In genomic region chr20:3669710-3670367, GRCh38 we compare ENCODE assay signal across 22 cellular contexts. TPM values are rescaled to one million over a fixed set of nuclear protein-coding genes. Genes with fewer than 3 reads are reported as not detected.
"Had no signal": no experiment of that assay in that cellular context is flagged by ENCODE, and none has a peak within 500 bp of the region (broad histone marks: within the 10 kb centered on the region; RNA-seq: fewer than 3 reads in every experiment).

No MANE protein-coding gene starts in this region.

- H3K27ac ChIP-seq: esophagus squamous epithelium, lower lobe of right lung, stomach, testis had no signal

- H3K36me3 ChIP-seq: lower lobe of right lung had no signal

- H3K9me3 ChIP-seq: esophagus squamous epithelium, lower lobe of right lung, stomach, testis had no signal

- ATAC-seq: activated CD8-positive, alpha-beta T cell treated with anti-CD3 and anti-CD28 coated beads, Interleukin-2, amount 10 ng/mL, durations not matched to agents 7 days and 5 days; activated T-cell treated with anti-CD3 and anti-CD28 coated beads, Interleukin-2, amount 50 U/mL, for 72 hours; lower lobe of right lung; naive thymus-derived CD8-positive, alpha-beta T cell had no signal

- H3K27me3 ChIP-seq: testis had no signal

- H3K4me1 ChIP-seq: testis had no signal

- FAIRE-seq: endothelial cell of umbilical vein, small intestine had no signal

- DNase-seq: activated CD4-positive, alpha-beta T cell treated with anti-CD3 and anti-CD28 coated beads, Interleukin-2, amount 10 ng/mL, durations not matched to agents 7 days and 5 days; activated CD4-positive, CD25-positive, alpha-beta regulatory T cell; activated CD8-positive, alpha-beta memory T cell treated with anti-CD3 and anti-CD28 coated beads, Interleukin-2, amount 50 U/mL, for 4 hours; activated CD8-positive, alpha-beta T cell treated with anti-CD3 and anti-CD28 coated beads, Interleukin-2, amount 10 ng/mL, durations not matched to agents 7 days and 5 days; activated gamma-delta T cell; activated T-cell treated with anti-CD3 and anti-CD28 coated beads, Interleukin-2, amount 50 U/mL, for 72 hours; effector CD8-positive, alpha-beta T cell; esophagus squamous epithelium; lower lobe of right lung; nucleus accumbens; posterior cingulate gyrus; small intestine; stimulated activated CD4-positive, alpha-beta T cell treated with anti-CD3 and anti-CD28 coated beads, Interleukin-15, amount 100 ng/mL, for 24 hours; stimulated activated CD4-positive, alpha-beta T cell treated with anti-CD3 and anti-CD28 coated beads, Interleukin-4, amount 100 ng/mL, for 1 hour; stomach; T-helper 1 cell; T-helper 9 cell; testis had no signal

- H3K4me3 ChIP-seq: esophagus squamous epithelium, lower lobe of right lung, stomach, testis had no signal

RNA-seq across cellular contexts. Expression of gene GFRA4, which starts 6.6 kb away (rescaled TPM):
- total RNA-seq: activated CD4-positive, alpha-beta T cell treated with anti-CD3 and anti-CD28 coated beads, Interleukin-2, amount 10 ng/mL, durations not matched to agents 7 days and 5 days; activated CD8-positive, alpha-beta T cell treated with anti-CD3 and anti-CD28 coated beads, Interleukin-2, amount 10 ng/mL, durations not matched to agents 7 days and 5 days; activated T-cell treated with anti-CD3 and anti-CD28 coated beads, Interleukin-2, amount 50 U/mL, for 72 hours; chondrocyte; endothelial cell of umbilical vein; esophagus squamous epithelium; lower lobe of right lung; mesenteric fat pad; naive thymus-derived CD8-positive, alpha-beta T cell; stomach had no signal
- polyA plus RNA-seq: endothelial cell of umbilical vein; naive thymus-derived CD8-positive, alpha-beta T cell; small intestine; stomach had no signal

RNA-seq across cellular contexts. Expression of gene ADAM33, which starts 12.0 kb away (rescaled TPM):
- total RNA-seq: activated CD4-positive, alpha-beta T cell treated with anti-CD3 and anti-CD28 coated beads, Interleukin-2, amount 10 ng/mL, durations not matched to agents 7 days and 5 days; activated CD8-positive, alpha-beta T cell treated with anti-CD3 and anti-CD28 coated beads, Interleukin-2, amount 10 ng/mL, durations not matched to agents 7 days and 5 days; activated T-cell treated with anti-CD3 and anti-CD28 coated beads, Interleukin-2, amount 50 U/mL, for 72 hours; naive thymus-derived CD8-positive, alpha-beta T cell had no signal
- polyA plus RNA-seq: naive thymus-derived CD8-positive, alpha-beta T cell had no signal

RNA-seq across cellular contexts. Expression of gene SIGLEC1, which starts 42.6 kb away (rescaled TPM):
- total RNA-seq: activated CD4-positive, alpha-beta T cell treated with anti-CD3 and anti-CD28 coated beads, Interleukin-2, amount 10 ng/mL, durations not matched to agents 7 days and 5 days; activated CD8-positive, alpha-beta T cell treated with anti-CD3 and anti-CD28 coated beads, Interleukin-2, amount 10 ng/mL, durations not matched to agents 7 days and 5 days; chondrocyte; endothelial cell of umbilical vein had no signal
- polyA plus RNA-seq: endothelial cell of umbilical vein; naive thymus-derived CD8-positive, alpha-beta T cell had no signal
